Comparison of ENCODE assay signal across 23 cellular contexts in genomic region chr3:51845129-51845528, GRCh38. TPM values are rescaled to one million over a fixed set of nuclear protein-coding genes. Genes with fewer than 3 reads are reported as not detected.
"Had no signal": no experiment of that assay in that cellular context is flagged by ENCODE, and none has a peak within 500 bp of the region (broad histone marks: within the 10 kb centered on the region; RNA-seq: fewer than 3 reads in every experiment).

No MANE protein-coding gene starts in this region.

- H3K27me3 ChIP-seq: sigmoid colon had no signal

- H3K27ac ChIP-seq: foreskin keratinocyte, left ventricle myocardium inferior, lower lobe of right lung, sigmoid colon, skin epidermis, stomach, thoracic aorta, transverse colon had no signal

- H3K36me3 ChIP-seq: left ventricle myocardium inferior, lower lobe of right lung, sigmoid colon, stomach, thoracic aorta, transverse colon had no signal

- H3K4me3 ChIP-seq: left ventricle myocardium inferior, lower lobe of right lung, sigmoid colon, skin epidermis, stomach, thoracic aorta, transverse colon had no signal

- H3K9me3 ChIP-seq: thoracic aorta, transverse colon had no signal

- H3K4me1 ChIP-seq: foreskin keratinocyte, left ventricle myocardium inferior, lower lobe of right lung, sigmoid colon, stomach, transverse colon had no signal

- DNase-seq: effector memory CD8-positive, alpha-beta T cell; erythroblast; foreskin keratinocyte; immature natural killer cell; kidney; left cardiac atrium; left ventricle myocardium inferior; lower lobe of right lung; midbrain; naive B cell; nephron progenitor cell; posterior cingulate gyrus; sigmoid colon; stimulated activated CD4-positive, alpha-beta T cell treated with anti-CD3 and anti-CD28 coated beads, Interleukin-2, amount 100 ng/mL, for 24 hours; stimulated activated CD4-positive, alpha-beta T cell treated with anti-CD3 and anti-CD28 coated beads, Interleukin-4, amount 100 ng/mL, for 4 hours; stimulated activated naive B cell treated with anti-CD40 and anti-IgM and Interleukin-4, amounts not matched to agents 10 μg/mL and 1 μg/mL and 100 μg/mL, for 72 hours; stomach; substantia nigra; transverse colon had no signal

- ATAC-seq: effector memory CD8-positive, alpha-beta T cell; foreskin keratinocyte; left cardiac atrium; lower lobe of right lung; stimulated activated naive B cell treated with anti-CD40 and anti-IgM and Interleukin-4, amounts not matched to agents 10 μg/mL and 1 μg/mL and 100 μg/mL, for 72 hours had no signal

RNA-seq across cellular contexts. Expression of gene IQCF2, which starts 16.3 kb away (rescaled TPM):
- polyA plus RNA-seq: endothelial cell of umbilical vein, foreskin keratinocyte, immature natural killer cell, sigmoid colon, stomach, urinary bladder had no signal

RNA-seq across cellular contexts. Expression of gene IQCF5, which starts 30.3 kb away (rescaled TPM):
- polyA plus RNA-seq: endothelial cell of umbilical vein, foreskin keratinocyte, immature natural killer cell, sigmoid colon, stomach, urinary bladder had no signal

RNA-seq across cellular contexts. Expression of gene IQCF1, which starts 58.0 kb away (rescaled TPM):
- polyA plus RNA-seq: endothelial cell of umbilical vein, foreskin keratinocyte, immature natural killer cell, sigmoid colon, stomach, urinary bladder had no signal
